8 cellular contexts compared by ENCODE assay signal in the genomic region with DNA sequence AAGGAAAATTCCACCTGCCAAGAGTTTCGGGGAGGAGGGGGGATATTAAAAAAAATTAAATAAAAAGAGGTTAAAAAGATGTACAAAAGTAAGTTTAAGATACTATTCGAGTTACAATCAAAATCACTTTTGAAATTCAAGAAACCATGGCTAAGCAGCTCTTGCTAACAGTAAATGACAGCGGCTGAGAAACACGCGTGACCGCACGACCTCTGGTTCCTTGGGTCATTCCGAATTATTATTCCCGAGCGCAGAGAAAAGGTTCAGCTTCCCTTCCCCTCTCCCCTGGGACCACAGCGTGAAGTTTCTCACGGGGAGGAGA. TPM values are rescaled to one million over a fixed set of nuclear protein-coding genes. Genes with fewer than 3 reads are reported as not detected.
DNase-seq lines count a peak whose midpoint lies in the region; ATAC-seq and TF ChIP-seq lines count a peak whose summit lies in the region.

No MANE protein-coding gene starts in this region.

- intact Hi-C loops in activated T-helper 2 cell treated with anti-CD3 and anti-CD28 coated beads, Interferon-gamma antibody, Interleukin-2, Interleukin-4, amounts not matched to agents 10 μg/mL and 5 μg/mL and 100 μg/mL, durations not matched to agents 14 hours and 24 hours and 36 hours (cut with micrococcal nuclease): loop anchor here (1.0 kb wide), 1 partner anchor 58 kb away; no protein-coding TSS in a partner anchor

- DNase-seq in HFFc6 (no peak), mucosa of gallbladder (ENCODE audit: low spot score) (no peak)
- DNase-seq in activated T-helper 2 cell treated with anti-CD3 and anti-CD28 coated beads, Interferon-gamma antibody, Interleukin-2, Interleukin-4, amounts not matched to agents 10 μg/mL and 5 μg/mL and 100 μg/mL, durations not matched to agents 14 hours and 24 hours and 36 hours (ENCODE audit: low spot score): no peak
- DNase-seq in stimulated activated naive B cell treated with anti-CD40 and anti-IgM and Interleukin-4, amounts not matched to agents 10 μg/mL and 1 μg/mL and 100 μg/mL, for 72 hours: no peak
- DNase-seq in activated CD8-positive, alpha-beta memory T cell treated with anti-CD3 and anti-CD28 coated beads, Interleukin-2, amount 50 U/mL, for 4 hours: no peak

- H3K9me3 Mint-ChIP-seq in HFFc6: no peaks in the 10 kb centered on the region
- H3K9me3 Mint-ChIP-seq in activated T-helper 2 cell treated with anti-CD3 and anti-CD28 coated beads, Interferon-gamma antibody, Interleukin-2, Interleukin-4, amounts not matched to agents 10 μg/mL and 5 μg/mL and 100 μg/mL, durations not matched to agents 14 hours and 24 hours and 36 hours: no peaks in the 10 kb centered on the region
- H3K9me3 Mint-ChIP-seq in stimulated activated naive B cell treated with anti-CD40 and anti-IgM and Interleukin-4, amounts not matched to agents 10 μg/mL and 1 μg/mL and 100 μg/mL, for 72 hours: no peaks in the 10 kb centered on the region

- peak overlapping the region; percentile 96 for H3K4me3 ChIP-seq in iPS-18c (ENCODE audit: insufficient read depth, low read depth, low read length)

- no peak for TF ChIP-seq POLR2A in GM18505 (IDR thresholded peaks at IDR 0.05; ENCODE audit: borderline replicate concordance, extremely low read depth, insufficient read depth, insufficient read length)

- H3K36me3 Mint-ChIP-seq in HFFc6 (ENCODE audit: low read depth): peaks cover 5% of the 10 kb centered on the region; the same call in 1 of the 2 replicates
- H3K36me3 Mint-ChIP-seq in activated T-helper 2 cell treated with anti-CD3 and anti-CD28 coated beads, Interferon-gamma antibody, Interleukin-2, Interleukin-4, amounts not matched to agents 10 μg/mL and 5 μg/mL and 100 μg/mL, durations not matched to agents 14 hours and 24 hours and 36 hours (ENCODE audit: low read depth): peaks cover 14% of the 10 kb centered on the region
- H3K36me3 Mint-ChIP-seq in stimulated activated naive B cell treated with anti-CD40 and anti-IgM and Interleukin-4, amounts not matched to agents 10 μg/mL and 1 μg/mL and 100 μg/mL, for 72 hours: peaks cover 4% of the 10 kb centered on the region in 2 donors

- no peaks in the 10 kb centered on the region for H3K27me3 Mint-ChIP-seq in HFFc6 (ENCODE audit: insufficient read depth)
- H3K27me3 Mint-ChIP-seq in activated T-helper 2 cell treated with anti-CD3 and anti-CD28 coated beads, Interferon-gamma antibody, Interleukin-2, Interleukin-4, amounts not matched to agents 10 μg/mL and 5 μg/mL and 100 μg/mL, durations not matched to agents 14 hours and 24 hours and 36 hours (ENCODE audit: low read depth): peaks cover 8% of the 10 kb centered on the region
- H3K27me3 Mint-ChIP-seq in stimulated activated naive B cell treated with anti-CD40 and anti-IgM and Interleukin-4, amounts not matched to agents 10 μg/mL and 1 μg/mL and 100 μg/mL, for 72 hours: peaks cover 18 to 20% of the 10 kb centered on the region in 2 donors

- peak overlapping the region; percentile 92 for H3K4me3 Mint-ChIP-seq in HFFc6
- peak overlapping the region; percentile 93 for H3K4me3 Mint-ChIP-seq in activated T-helper 2 cell treated with anti-CD3 and anti-CD28 coated beads, Interferon-gamma antibody, Interleukin-2, Interleukin-4, amounts not matched to agents 10 μg/mL and 5 μg/mL and 100 μg/mL, durations not matched to agents 14 hours and 24 hours and 36 hours (ENCODE audit: low read depth)
- peak overlapping the region; percentile 95 to 98 for H3K4me3 Mint-ChIP-seq in stimulated activated naive B cell treated with anti-CD40 and anti-IgM and Interleukin-4, amounts not matched to agents 10 μg/mL and 1 μg/mL and 100 μg/mL, for 72 hours

- peaks cover 45% of the 10 kb centered on the region for H3K4me1 Mint-ChIP-seq in HFFc6 (ENCODE audit: low read depth)
- H3K4me1 Mint-ChIP-seq in activated T-helper 2 cell treated with anti-CD3 and anti-CD28 coated beads, Interferon-gamma antibody, Interleukin-2, Interleukin-4, amounts not matched to agents 10 μg/mL and 5 μg/mL and 100 μg/mL, durations not matched to agents 14 hours and 24 hours and 36 hours (ENCODE audit: low read depth): peaks cover 30% of the 10 kb centered on the region
- H3K4me1 Mint-ChIP-seq in stimulated activated naive B cell treated with anti-CD40 and anti-IgM and Interleukin-4, amounts not matched to agents 10 μg/mL and 1 μg/mL and 100 μg/mL, for 72 hours: peaks cover 6 to 9% of the 10 kb centered on the region in 2 donors

- H3K9me3 ChIP-seq in iPS-18c (ENCODE audit: control insufficient read depth, insufficient read depth, low read length): no peaks in the 10 kb centered on the region

- no peak for TF ChIP-seq CTCF in HFFc6 (IDR thresholded peaks at IDR 0.05)

- peak overlapping the region; percentile 92 for H3K27ac Mint-ChIP-seq in HFFc6
- H3K27ac Mint-ChIP-seq in activated T-helper 2 cell treated with anti-CD3 and anti-CD28 coated beads, Interferon-gamma antibody, Interleukin-2, Interleukin-4, amounts not matched to agents 10 μg/mL and 5 μg/mL and 100 μg/mL, durations not matched to agents 14 hours and 24 hours and 36 hours: peak overlapping the region; percentile 80
- H3K27ac Mint-ChIP-seq in stimulated activated naive B cell treated with anti-CD40 and anti-IgM and Interleukin-4, amounts not matched to agents 10 μg/mL and 1 μg/mL and 100 μg/mL, for 72 hours: peak overlapping the region; percentile 97

- ATAC-seq in stimulated activated naive B cell treated with anti-CD40 and anti-IgM and Interleukin-4, amounts not matched to agents 10 μg/mL and 1 μg/mL and 100 μg/mL, for 72 hours (replicated peaks): no peak
- no peak for ATAC-seq in GM21515 (IDR thresholded peaks at IDR 0.05; ENCODE audit: unreplicated experiment)
- ATAC-seq in GM18505 (IDR thresholded peaks at IDR 0.05; ENCODE audit: unreplicated experiment): no peak

RNA-seq across cellular contexts. Expression of a gene that starts 0.6 kb away (rescaled TPM):
- total RNA-seq in HFFc6 (2021; fragmentation: NEBNext Ultra II Directional; extraction: Animal tissue kit (Norgen Biotek cat#: 25700)): 10 to 100 TPM in 4 of 6 experiments, 1 to 10 TPM in 2; 9.4 to 12.8 (median 10.8) TPM
- total RNA-seq in activated T-helper 2 cell treated with anti-CD3 and anti-CD28 coated beads, Interferon-gamma antibody, Interleukin-2, Interleukin-4, amounts not matched to agents 10 μg/mL and 5 μg/mL and 100 μg/mL, durations not matched to agents 14 hours and 24 hours and 36 hours: 11.8 and 11.9 TPM in 2 replicates
- total RNA-seq in mucosa of gallbladder: 13.1 TPM

RNA-seq across cellular contexts. Expression of a gene that starts 58.2 kb away (rescaled TPM):
- total RNA-seq in HFFc6 (2021; fragmentation: NEBNext Ultra II Directional; extraction: Animal tissue kit (Norgen Biotek cat#: 25700)): 1 to 10 TPM; 5.2 to 6.7 (median 6.0) TPM
- 7.8 and 8.4 TPM in 2 replicates for total RNA-seq in activated T-helper 2 cell treated with anti-CD3 and anti-CD28 coated beads, Interferon-gamma antibody, Interleukin-2, Interleukin-4, amounts not matched to agents 10 μg/mL and 5 μg/mL and 100 μg/mL, durations not matched to agents 14 hours and 24 hours and 36 hours
- 17.8 TPM for total RNA-seq in mucosa of gallbladder
